8 cellular contexts compared by ENCODE assay signal in genomic region chr3:172522871-172523818, GRCh38. TPM values are rescaled to one million over a fixed set of nuclear protein-coding genes. Genes with fewer than 3 reads are reported as not detected.
DNase-seq lines count a peak whose midpoint lies in the region; ATAC-seq and TF ChIP-seq lines count a peak whose summit lies in the region.

TSS of gene TNFSF10 (minus strand) at chr3:172523430. CDS start at chr3:172523384, 46 bp downstream.

- TF ChIP-seq POLR2A in GM19099 (IDR thresholded peaks at IDR 0.05; ENCODE audit: extremely low read depth, insufficient read length, low read depth), result peak; percentile 98

- in situ Hi-C loops in ACHN (cut with HindIII; ENCODE audit: low pct_ligation_motif_present, low pct_unique_long_range_greater_than_20kb, low sequenced_read_pairs), result no loop called here

- intact Hi-C loops in Right ventricle myocardium inferior (cut with DNase I), result loop anchor here (2.0 kb wide), 1 partner anchor 72 kb away; no protein-coding TSS in a partner anchor
- intact Hi-C loops in sciatic nerve (cut with DNase I), result no loop called here

- ATAC-seq in HG03175 (IDR thresholded peaks at IDR 0.05; ENCODE audit: unreplicated experiment), result peak; percentile 94
- ATAC-seq in Right ventricle myocardium inferior, result peak; percentile 91
- ATAC-seq in sciatic nerve, result peak; percentile 95

- DNase-seq in ACHN, result peak; percentile 74
- peak; percentile 64 for DNase-seq in RPMI7951 (ENCODE audit: low read depth)
- peak; percentile 46 for DNase-seq in activated T-helper 9 cell treated with anti-CD3 and anti-CD28 coated beads, Interleukin-2, amount 50 U/mL, for 16 hours (ENCODE audit: low read depth)
- DNase-seq in Right ventricle myocardium inferior (ENCODE audit: missing footprints), result peak; percentile 72
- DNase-seq in sciatic nerve (ENCODE audit: low spot score), result peak; percentile 72
- DNase-seq in hepatic stellate cell (ENCODE audit: low spot score), result no peak

RNA-seq across cellular contexts. Expression of gene TNFSF10, which starts in this region (rescaled TPM):
- total RNA-seq in RPMI7951 (2014; rRNA removed; shearing (Covaris generic)), result 8.3 and 11.7 TPM in 2 replicates
- 15.7 TPM for total RNA-seq in Right ventricle myocardium inferior
- 36.5 TPM for total RNA-seq in sciatic nerve
